ENCODE assay signal across 20 cellular contexts in genomic region chr4:35793766-35794165, GRCh38.
DNase-seq lines count a peak whose midpoint lies in the region; ATAC-seq, FAIRE-seq and TF ChIP-seq lines count a peak whose summit lies in the region.
"Had no signal": no experiment of that assay in that cellular context is flagged by ENCODE, and none has a peak within 500 bp of the region (broad histone marks: within the 10 kb centered on the region; RNA-seq: fewer than 3 reads in every experiment).

No MANE protein-coding gene starts in this region.

- H3K79me1 ChIP-seq in H9 (ENCODE audit: insufficient read depth, low read depth, low read length, poor library complexity, severe bottlenecking): no peaks in the 10 kb centered on the region

- dilution Hi-C loops in keratinocyte (cut with MboI; ENCODE audit: extremely low pct_ligation_motif_present, low sequenced_read_pairs): no loop called here

- no peak overlapping the region for H3K14ac ChIP-seq in H9 (ENCODE audit: insufficient read depth, low read length)

- H3K56ac ChIP-seq in H9 (ENCODE audit: insufficient read length, low read depth, low read length): no peak overlapping the region

- H2BK12ac ChIP-seq in H9 (ENCODE audit: insufficient read length, low read depth, low read length): no peak overlapping the region

- no peak overlapping the region for H3K27ac ChIP-seq in astrocyte (ENCODE audit: low read depth, low read length)
- H3K27ac ChIP-seq in keratinocyte (ENCODE audit: control insufficient read depth, insufficient read depth, low read length): no peak overlapping the region
- peak overlapping the region; percentile 83 for H3K27ac ChIP-seq in smooth muscle cell (ENCODE audit: low read depth)
- H3K27ac ChIP-seq in H9 (ENCODE audit: insufficient read length, low read depth, low read length): no peak overlapping the region

- H3K4me1 Mint-ChIP-seq in astrocyte (ENCODE audit: low read depth, unreplicated experiment): peaks cover 16% of the 10 kb centered on the region
- no peaks in the 10 kb centered on the region for H3K4me1 Mint-ChIP-seq in H9
- H3K4me1 Mint-ChIP-seq: CD4-positive, alpha-beta memory T cell; GM23338 had no signal

- H3K4me2 ChIP-seq in astrocyte (ENCODE audit: low read length) (no peak overlapping the region), keratinocyte (ENCODE audit: control insufficient read depth, extremely low read depth, insufficient read depth, low read depth, low read length) (no peak overlapping the region), smooth muscle cell (no peak overlapping the region), H9 (ENCODE audit: insufficient read depth, insufficient read length, low read length) (no peak overlapping the region)
- H3K4me2 ChIP-seq: GM23338 had no signal

- no peak overlapping the region for H3T11ph ChIP-seq in H9 (ENCODE audit: low read length)

- H3K4me1 ChIP-seq in astrocyte (ENCODE audit: insufficient read depth, low read length) (no peaks in the 10 kb centered on the region), keratinocyte (ENCODE audit: control insufficient read depth, extremely low read depth, insufficient read depth, low read length) (no peaks in the 10 kb centered on the region), smooth muscle cell (ENCODE audit: low read depth) (no peaks in the 10 kb centered on the region), H9 (ENCODE audit: insufficient read depth, low read length) (no peaks in the 10 kb centered on the region)

- no peaks in the 10 kb centered on the region for H3K9me1 ChIP-seq in keratinocyte (ENCODE audit: control insufficient read depth, extremely low read depth, insufficient read depth, low read length)

- H3K4me3 Mint-ChIP-seq in astrocyte (ENCODE audit: unreplicated experiment) (no peak overlapping the region), H9 (no peak overlapping the region)
- H3K4me3 Mint-ChIP-seq: CD4-positive, alpha-beta memory T cell; GM23338 had no signal

- H3K18ac ChIP-seq in H9 (ENCODE audit: insufficient read length, low read depth, low read length): no peak overlapping the region

- no peak overlapping the region for H3K23ac ChIP-seq in H9 (ENCODE audit: insufficient read length, low read depth, low read length)

- H3K36me3 ChIP-seq in astrocyte (ENCODE audit: insufficient read depth, low read length): no peaks in the 10 kb centered on the region
- H3K36me3 ChIP-seq in keratinocyte (ENCODE audit: control insufficient read depth in 2 of 2, extremely low read depth in 1 of 2, insufficient read depth in 2 of 2, low read length in 2 of 2): no peaks in the 10 kb centered on the region
- H3K36me3 ChIP-seq in smooth muscle cell (ENCODE audit: low read depth): no peaks in the 10 kb centered on the region

- no peaks in the 10 kb centered on the region for H3K23me2 ChIP-seq in H9 (ENCODE audit: insufficient read length, low read depth, low read length, poor library complexity, severe bottlenecking)

- H2AFZ ChIP-seq in astrocyte (ENCODE audit: low read depth, low read length) (no peak overlapping the region), keratinocyte (ENCODE audit: control insufficient read depth, low read length) (peak overlapping the region; percentile 16), smooth muscle cell (ENCODE audit: low read depth) (no peak overlapping the region), H9 (ENCODE audit: low read length) (no peak overlapping the region)
- H2AFZ ChIP-seq: GM23338 had no signal

- no peak for FAIRE-seq in astrocyte (lab: Jason Lieb, UNC)
- FAIRE-seq in keratinocyte (lab: Jason Lieb, UNC): no peak
- FAIRE-seq: G401.6, GM18507, H54 had no signal

- no peak overlapping the region for H2BK15ac ChIP-seq in H9 (ENCODE audit: low read depth, low read length)

- WGBS in smooth muscle cell (ENCODE audit: low lambda C conversion rate): 82% methylated on average over 1 of the region's 1 CpG
- WGBS in H9 (ENCODE audit: extremely low coverage, insufficient read length, low lambda C conversion rate): no CpG with 5 or more reads among the region's 1 CpG

- no peak overlapping the region for H3K9ac ChIP-seq in astrocyte (ENCODE audit: low read length)
- H3K9ac ChIP-seq in keratinocyte (ENCODE audit: control insufficient read depth, extremely low read depth, insufficient read depth, low read length): no peak overlapping the region
- H3K9ac ChIP-seq in smooth muscle cell (ENCODE audit: low read depth): peak overlapping the region; percentile 23
- H3K9ac ChIP-seq in H9 (ENCODE audit: extremely low read depth, insufficient read length, low read length): no peak overlapping the region

- ATAC-seq in HG03175 (IDR thresholded peaks at IDR 0.05; ENCODE audit: unreplicated experiment): peak; percentile 42
- no peak for ATAC-seq in GM18502 (IDR thresholded peaks at IDR 0.05; ENCODE audit: poor library complexity, unreplicated experiment)
- ATAC-seq: GM23338 had no signal

- H2BK5ac ChIP-seq in H9 (ENCODE audit: insufficient read length, low read length): no peak overlapping the region

- H3K79me2 ChIP-seq in astrocyte (ENCODE audit: insufficient read depth, low read length) (no peaks in the 10 kb centered on the region), keratinocyte (ENCODE audit: control insufficient read depth, insufficient read depth, low read length) (no peaks in the 10 kb centered on the region), smooth muscle cell (ENCODE audit: low read depth) (no peaks in the 10 kb centered on the region), H9 (ENCODE audit: insufficient read depth, low read length) (no peaks in the 10 kb centered on the region)

- no peak overlapping the region for H3K4me3 ChIP-seq in astrocyte (ENCODE audit: insufficient read depth, low read depth, low read length)
- no peak overlapping the region for H3K4me3 ChIP-seq in keratinocyte (ENCODE audit: control insufficient read depth in 2 of 3, extremely low read depth in 1 of 3, insufficient read depth in 2 of 3, low read depth in 1 of 3, low read length in 3 of 3)
- no peak overlapping the region for H3K4me3 ChIP-seq in smooth muscle cell
- H3K4me3 ChIP-seq: GM23338 had no signal

- no peak overlapping the region for H2BK20ac ChIP-seq in H9 (ENCODE audit: low read depth, low read length, poor library complexity, severe bottlenecking)

- no peaks in the 10 kb centered on the region for H3K27me3 Mint-ChIP-seq in astrocyte (ENCODE audit: low read depth, unreplicated experiment)
- H3K27me3 Mint-ChIP-seq in H9 (ENCODE audit: low read depth): no peaks in the 10 kb centered on the region
- H3K27me3 Mint-ChIP-seq: CD4-positive, alpha-beta memory T cell had no signal

- H4K8ac ChIP-seq in H9 (replicated peaks; ENCODE audit: insufficient read length, low read depth, low read length): no peak overlapping the region

- DNase-seq in astrocyte (ENCODE audit: low read depth) (no peak), keratinocyte (ENCODE audit: low read depth, low spot score) (no peak), smooth muscle cell (lab: John Stamatoyannopoulos, UW; ENCODE audit: unreplicated experiment) (no peak), H4 (ENCODE audit: low spot score) (no peak), H9 (no peak), NCI-H345 (lab: John Stamatoyannopoulos, UW) (no peak)
- DNase-seq: 8988T; C1 segment of cervical spinal cord; Calu3; CD4-positive, alpha-beta memory T cell; COR-L47; DMS153; DND-41; HCEC 1CT had no signal

- H3K36me3 Mint-ChIP-seq in astrocyte (ENCODE audit: low read depth, unreplicated experiment) (no peaks in the 10 kb centered on the region), H9 (ENCODE audit: insufficient read depth in 1 of 3, low read depth in 3 of 3) (peaks cover 3 to 15% (median 4%) of the 10 kb centered on the region in 3 experiments; a peak in 5 of 7 replicates)
- H3K36me3 Mint-ChIP-seq: CD4-positive, alpha-beta memory T cell had no signal

- H3K27ac Mint-ChIP-seq in astrocyte (ENCODE audit: unreplicated experiment) (peak overlapping the region; percentile 96), H9 (no peak overlapping the region)
- H3K27ac Mint-ChIP-seq: CD4-positive, alpha-beta memory T cell; GM23338 had no signal

- H2AK5ac ChIP-seq in H9 (ENCODE audit: insufficient read length, low read length): no peak overlapping the region

- no peak overlapping the region for H2BK120ac ChIP-seq in H9 (ENCODE audit: low read depth, low read length, poor library complexity, severe bottlenecking)

- no peak overlapping the region for H4K5ac ChIP-seq in H9 (ENCODE audit: insufficient read length, low read depth, low read length)

- H3K9me3 ChIP-seq in astrocyte (ENCODE audit: insufficient read depth, low read depth, low read length) (no peaks in the 10 kb centered on the region), keratinocyte (ENCODE audit: control insufficient read depth, low read depth, low read length) (no peaks in the 10 kb centered on the region), smooth muscle cell (replicated peaks; ENCODE audit: low read depth) (peaks cover 6% of the 10 kb centered on the region), H9 (ENCODE audit: control insufficient read depth, low read depth, low read length) (no peaks in the 10 kb centered on the region)

- H4K20me1 ChIP-seq in astrocyte (ENCODE audit: insufficient read depth, low read length) (no peaks in the 10 kb centered on the region), keratinocyte (ENCODE audit: control insufficient read depth, extremely low read depth, insufficient read depth, low read length) (no peaks in the 10 kb centered on the region), smooth muscle cell (ENCODE audit: low read depth) (no peaks in the 10 kb centered on the region), H9 (ENCODE audit: control insufficient read depth, insufficient read depth, insufficient read length) (no peaks in the 10 kb centered on the region)

- H3K4ac ChIP-seq in H9 (ENCODE audit: low read depth, low read length): no peak overlapping the region

- H3K9me3 Mint-ChIP-seq in astrocyte (ENCODE audit: unreplicated experiment) (peaks cover 3% of the 10 kb centered on the region), H9 (peaks cover 28 to 29% of the 10 kb centered on the region in 2 experiments)

- H4K91ac ChIP-seq in H9 (ENCODE audit: insufficient read length, low read depth, low read length): no peak overlapping the region

- no peaks in the 10 kb centered on the region for H3K27me3 ChIP-seq in astrocyte (ENCODE audit: insufficient read depth, low read length)
- H3K27me3 ChIP-seq in keratinocyte (ENCODE audit: control insufficient read depth, extremely low read depth, insufficient read depth, low read length): no peaks in the 10 kb centered on the region
- no peaks in the 10 kb centered on the region for H3K27me3 ChIP-seq in smooth muscle cell (ENCODE audit: low read depth)
- no peaks in the 10 kb centered on the region for H3K27me3 ChIP-seq in H9 (ENCODE audit: insufficient read depth, low read length)

- no peak for TF ChIP-seq CTCF in astrocyte (IDR thresholded peaks at IDR 0.05; ENCODE audit: insufficient read depth, low read depth, low read length)
- no peak for TF ChIP-seq CTCF in keratinocyte (optimal IDR thresholded peaks at IDR 0.05 in 1 of 3, IDR thresholded peaks at IDR 0.05 in 1 of 3, conservative IDR thresholded peaks at IDR 0.05 in 1 of 3; ENCODE audit: extremely low read depth in 1 of 3, insufficient read depth in 2 of 3, low read length in 3 of 3)
- TF ChIP-seq CTCF in smooth muscle cell (IDR thresholded peaks at IDR 0.05; ENCODE audit: borderline replicate concordance, insufficient read depth, poor library complexity, severe bottlenecking): no peak
- TF ChIP-seq CTCF in H9 (conservative IDR thresholded peaks at IDR 0.05): no peak

- H3F3A ChIP-seq in smooth muscle cell (ENCODE audit: low read depth): no peaks in the 10 kb centered on the region
